ENCODE assay signal across 15 cellular contexts in the genomic region with DNA sequence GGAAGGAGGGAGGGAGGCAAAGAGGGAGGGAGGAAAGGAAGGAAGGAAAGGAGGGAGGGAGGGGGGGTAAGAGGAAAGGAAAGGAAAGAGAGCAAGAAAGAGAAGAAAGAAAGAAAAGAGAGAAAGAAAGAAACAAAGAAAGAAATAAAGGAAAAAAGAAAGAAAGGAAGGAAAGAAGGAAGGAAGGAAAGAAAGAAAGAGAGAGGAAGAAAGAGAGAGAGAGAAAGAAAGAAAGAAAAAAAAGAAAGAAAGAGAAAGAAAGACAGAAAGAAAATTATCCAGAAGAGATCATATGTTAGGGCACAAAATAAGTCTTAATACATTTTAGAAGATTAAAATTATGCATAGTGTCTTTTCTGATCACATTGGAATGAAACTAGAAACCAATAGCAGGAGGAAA. TPM values are rescaled to one million over a fixed set of nuclear protein-coding genes. Genes with fewer than 3 reads are reported as not detected.
DNase-seq lines count a peak whose midpoint lies in the region; ATAC-seq, FAIRE-seq and TF ChIP-seq lines count a peak whose summit lies in the region.
"Had no signal": no experiment of that assay in that cellular context is flagged by ENCODE, and none has a peak within 500 bp of the region (broad histone marks: within the 10 kb centered on the region; RNA-seq: fewer than 3 reads in every experiment).

No MANE protein-coding gene starts in this region.

- TF ChIP-seq CTCF in HEK293 (tag by site-specific recombination; IDR thresholded peaks at IDR 0.05), result no peak
- TF ChIP-seq CTCF in K562 (IDR thresholded peaks at IDR 0.05 in 2 of 3, conservative IDR thresholded peaks at IDR 0.05 in 1 of 3; ENCODE audit: insufficient read depth in 2 of 3, low read depth in 1 of 3, low read length in 3 of 3), result no peak
- TF ChIP-seq CTCF in endothelial cell (IDR thresholded peaks at IDR 0.05; ENCODE audit: unreplicated experiment), result no peak

- H3K36me3 ChIP-seq in HEK293 (ENCODE audit: control insufficient read depth in 2 of 2, insufficient read depth in 1 of 2, low read length in 2 of 2), result no peaks in the 10 kb centered on the region
- no peaks in the 10 kb centered on the region for H3K36me3 ChIP-seq in K562 (ENCODE audit: control insufficient read depth, insufficient read depth, low read length)
- no peaks in the 10 kb centered on the region for H3K36me3 ChIP-seq in effector memory CD4-positive, alpha-beta T cell (ENCODE audit: control insufficient read depth, insufficient read depth, low read length)
- H3K36me3 ChIP-seq: BLaER1 had no signal

- no peaks in the 10 kb centered on the region for H3K9me1 ChIP-seq in K562 (ENCODE audit: control insufficient read depth, insufficient read depth, low read length)

- no peaks in the 10 kb centered on the region; the same call in 1 of the 2 replicates for H3K4me1 ChIP-seq in HEK293 (ENCODE audit: control insufficient read depth, insufficient read depth, low read length)
- H3K4me1 ChIP-seq in K562 (replicated peaks in 1 of 2; ENCODE audit: control insufficient read depth in 2 of 2, insufficient read depth in 2 of 2, low read length in 2 of 2), result no peaks in the 10 kb centered on the region
- no peaks in the 10 kb centered on the region for H3K4me1 ChIP-seq in effector memory CD4-positive, alpha-beta T cell (ENCODE audit: control insufficient read depth, insufficient read depth, low read length, poor library complexity, severe bottlenecking)
- H3K4me1 ChIP-seq: BLaER1 had no signal

- no peaks in the 10 kb centered on the region for H3K9me3 Mint-ChIP-seq in endothelial cell (ENCODE audit: unreplicated experiment)
- no peaks in the 10 kb centered on the region for H3K9me3 Mint-ChIP-seq in natural killer cell treated with Interleukin-12 subunit alpha and Interleukin-12 subunit beta and Interleukin-15 and Interleukin-18, amount 100 ng/mL, for 72 hours
- H3K9me3 Mint-ChIP-seq: CD4-positive, alpha-beta T cell; GM23338 had no signal

- H3K36me3 Mint-ChIP-seq in endothelial cell (ENCODE audit: low read depth, unreplicated experiment), result no peaks in the 10 kb centered on the region
- H3K36me3 Mint-ChIP-seq in natural killer cell treated with Interleukin-12 subunit alpha and Interleukin-12 subunit beta and Interleukin-15 and Interleukin-18, amount 100 ng/mL, for 72 hours, result no peaks in the 10 kb centered on the region

- no peak overlapping the region for H3K4me3 Mint-ChIP-seq in endothelial cell (ENCODE audit: unreplicated experiment)
- H3K4me3 Mint-ChIP-seq in natural killer cell treated with Interleukin-12 subunit alpha and Interleukin-12 subunit beta and Interleukin-15 and Interleukin-18, amount 100 ng/mL, for 72 hours, result peak overlapping the region; percentile 30
- H3K4me3 Mint-ChIP-seq: CD4-positive, alpha-beta T cell; GM23338 had no signal

- H3K9me3 ChIP-seq in HEK293 (ENCODE audit: control insufficient read depth, insufficient read depth, low read depth, low read length) (no peaks in the 10 kb centered on the region), K562 (replicated peaks; ENCODE audit: control insufficient read depth, insufficient read depth, low read depth, low read length) (no peaks in the 10 kb centered on the region)
- no peaks in the 10 kb centered on the region for H3K9me3 ChIP-seq in effector memory CD4-positive, alpha-beta T cell (ENCODE audit: control insufficient read depth, low read length)
- H3K9me3 ChIP-seq: BLaER1 had no signal

- H3K4me1 Mint-ChIP-seq in endothelial cell (ENCODE audit: unreplicated experiment), result peaks cover 17% of the 10 kb centered on the region
- peaks cover 21 to 23% of the 10 kb centered on the region in 2 donors for H3K4me1 Mint-ChIP-seq in natural killer cell treated with Interleukin-12 subunit alpha and Interleukin-12 subunit beta and Interleukin-15 and Interleukin-18, amount 100 ng/mL, for 72 hours (ENCODE audit: low read depth in 2 of 2)
- H3K4me1 Mint-ChIP-seq: GM23338 had no signal

- TF ChIP-seq POLR2A in K562 (conservative IDR thresholded peaks at IDR 0.05), result no peak

- no peak for TF ChIP-seq RAD21 in K562 (CRISPR knock-in tag; conservative IDR thresholded peaks at IDR 0.05 in 1 of 2, IDR thresholded peaks at IDR 0.05 in 1 of 2)

- intact Hi-C loops in K562 (cut with micrococcal nuclease), result no loop called here

- no peak overlapping the region for H3K27ac ChIP-seq in HEK293 (ENCODE audit: extremely low read depth, low read depth, low read length)
- H3K27ac ChIP-seq in K562 (ENCODE audit: extremely low read depth, low read depth, low read length), result no peak overlapping the region
- no peak overlapping the region for H3K27ac ChIP-seq in effector memory CD4-positive, alpha-beta T cell (ENCODE audit: insufficient read depth, low read length, poor library complexity, severe bottlenecking)
- H3K27ac ChIP-seq: BLaER1 had no signal

- no TSS peak for BruUV-seq in K562 (replicated peaks; lab: Mats Ljungman, UMichigan)

- H2AFZ ChIP-seq in K562 (ENCODE audit: low read depth, low read length), result no peak overlapping the region
- H2AFZ ChIP-seq: GM23338 had no signal

- no peak overlapping the region for H3K9ac ChIP-seq in K562 (ENCODE audit: insufficient read depth in 1 of 2, low read depth in 2 of 2, low read length in 2 of 2)
- H3K9ac ChIP-seq: BLaER1 had no signal

- TF ChIP-seq EP300 in K562 (IDR thresholded peaks at IDR 0.05; ENCODE audit: low read length), result no peak

- H3K4me3 ChIP-seq in HEK293 (ENCODE audit: low read depth, low read length) (no peak overlapping the region), K562 (no peak overlapping the region)
- no peak overlapping the region for H3K4me3 ChIP-seq in effector memory CD4-positive, alpha-beta T cell (ENCODE audit: insufficient read depth, low read depth, low read length, poor library complexity, severe bottlenecking)
- H3K4me3 ChIP-seq: BLaER1, GM12878, GM23338 had no signal

- no peak for ATAC-seq in K562
- no peak for ATAC-seq in natural killer cell treated with Interleukin-12 subunit alpha and Interleukin-12 subunit beta and Interleukin-15 and Interleukin-18, amount 100 ng/mL, for 72 hours
- ATAC-seq: GM12878, GM23338 had no signal

- H3K27ac Mint-ChIP-seq in endothelial cell (ENCODE audit: unreplicated experiment), result peak overlapping the region; percentile 91
- peak overlapping the region; percentile 22 to 37 for H3K27ac Mint-ChIP-seq in natural killer cell treated with Interleukin-12 subunit alpha and Interleukin-12 subunit beta and Interleukin-15 and Interleukin-18, amount 100 ng/mL, for 72 hours
- H3K27ac Mint-ChIP-seq: CD4-positive, alpha-beta T cell; GM23338 had no signal

- no peak for FAIRE-seq in K562 (lab: Jason Lieb, UNC)
- FAIRE-seq: HTR-8/SVneo had no signal

- POLR2A ChIA-PET in HEK293 (lab: Yijun Ruan, JAX), result no interaction called here
- POLR2A ChIA-PET in K562 (lab: Yijun Ruan, JAX), result interaction anchor here (0.9 kb wide), 1 partner anchor 8 kb away, joined by 3 read pairs; no protein-coding TSS in a partner anchor

- no peaks in the 10 kb centered on the region; the same call in 1 of the 2 replicates for H4K20me1 ChIP-seq in K562 (replicated peaks; ENCODE audit: control insufficient read depth, insufficient read depth, low read length)
- H4K20me1 ChIP-seq: BLaER1 had no signal

- H3K27me3 ChIP-seq in K562 (ENCODE audit: control insufficient read depth in 2 of 2, insufficient read depth in 2 of 2, low read length in 2 of 2), result peaks cover 0 to 10% of the 10 kb centered on the region in 2 experiments; a peak in 3 of 5 replicates
- no peaks in the 10 kb centered on the region for H3K27me3 ChIP-seq in effector memory CD4-positive, alpha-beta T cell (replicated peaks; ENCODE audit: control insufficient read depth, insufficient read depth, low read length, poor library complexity, severe bottlenecking)
- H3K27me3 ChIP-seq: BLaER1 had no signal

- no peak for DNase-seq in K562 (ENCODE audit: extremely low read depth in 1 of 4, low spot score in 3 of 4)
- no peak for DNase-seq in endothelial cell (ENCODE audit: low spot score)
- DNase-seq in natural killer cell treated with Interleukin-12 subunit alpha and Interleukin-12 subunit beta and Interleukin-15 and Interleukin-18, amount 100 ng/mL, for 72 hours (ENCODE audit: low spot score), result no peak
- no peak for DNase-seq in effector memory CD4-positive, alpha-beta T cell
- no peak for DNase-seq in C1 segment of cervical spinal cord (lab: John Stamatoyannopoulos, UW)
- DNase-seq in RPMI8226, result no peak
- DNase-seq: AML-193; CD4-positive, alpha-beta T cell; DMS79; H7 had no signal

- in situ Hi-C loops in K562 (cut with MboI), result no loop called here

- H3K79me2 ChIP-seq in K562 (ENCODE audit: control insufficient read depth, insufficient read depth, low read length), result no peaks in the 10 kb centered on the region

- H3K27me3 Mint-ChIP-seq in endothelial cell (ENCODE audit: unreplicated experiment), result peaks cover 2% of the 10 kb centered on the region
- peaks cover 0 to 6% of the 10 kb centered on the region in 2 donors for H3K27me3 Mint-ChIP-seq in natural killer cell treated with Interleukin-12 subunit alpha and Interleukin-12 subunit beta and Interleukin-15 and Interleukin-18, amount 100 ng/mL, for 72 hours

- CTCF ChIA-PET in HEK293 (lab: Yijun Ruan, JAX), result interaction anchor here (0.9 kb wide), 1 partner anchor 232 kb away, joined by 3 read pairs; no protein-coding TSS in a partner anchor
- CTCF ChIA-PET in K562 (lab: Yijun Ruan, JAX; ENCODE audit: low intra/inter-chr PET ratio), result no interaction called here

- H3K4me2 ChIP-seq in K562 (ENCODE audit: insufficient read depth, low read length), result no peak overlapping the region
- H3K4me2 ChIP-seq: BLaER1, GM23338 had no signal

RNA-seq across cellular contexts. Expression of a gene that starts 24.3 kb away (rescaled TPM):
- total RNA-seq in K562 (2011; cell fraction: chromatin; rRNA removed; ENCODE audit: low replicate concordance), result 0.83 and 0.92 TPM in 2 replicates
- 0.33 and 0.53 TPM in 2 replicates for total RNA-seq in K562 (2011; cell fraction: nucleolus; rRNA removed)
- 0.73 and 1.1 TPM in 2 replicates for total RNA-seq in K562 (2011; cell fraction: nucleoplasm; rRNA removed)
- 0.45 and 0.49 TPM in 2 replicates for total RNA-seq in K562 (2014; rRNA removed)
- 0.44 and 0.45 TPM in 2 replicates for total RNA-seq in K562 (2014; rRNA removed; fragmentation: Illumina TruSeq; extraction: Trizol)
- total RNA-seq in K562 (2015; rRNA removed; fragmentation: Illumina TruSeq; extraction: Trizol), result 0.34 and 0.36 TPM in 2 replicates
- total RNA-seq in K562 (2021), result 1.00 and 1.1 TPM in 2 replicates
- polyA plus RNA-seq in K562 (2011; rRNA removed), result 0.26 and 0.54 TPM in 2 replicates
- polyA plus RNA-seq in K562 (2011; cell fraction: cytosol; rRNA removed), result 0.56 and 1.3 TPM in 2 replicates
- 0.87 and 1.6 TPM in 2 replicates for polyA plus RNA-seq in K562 (2011; cell fraction: nucleus; rRNA removed)
- 0.27 and 1.2 TPM in 2 replicates for polyA plus RNA-seq in K562 (2012)
- 0.51 and 0.58 TPM in 2 replicates for polyA plus RNA-seq in K562 (2014; fragmentation: Illumina TruSeq; extraction: Trizol)
- under 1 TPM; 0.08 to 0.15 TPM for polyA plus RNA-seq in K562 (2014; fragmentation: Nextera tagmentation; extraction: Ambion mirVana)
- polyA plus RNA-seq in K562 (2014; rRNA removed), result 0.42 and 0.74 TPM in 2 replicates
- polyA minus RNA-seq in K562 (2011; rRNA and poly(A)+ RNA removed), result 0.51 and 0.74 TPM in 2 replicates
- polyA minus RNA-seq in K562 (2011; cell fraction: cytosol; rRNA and poly(A)+ RNA removed), result 0.48 and 0.73 TPM in 2 replicates
- 0.22 and 0.27 TPM in 2 replicates for polyA minus RNA-seq in K562 (2011; cell fraction: nucleus; rRNA and poly(A)+ RNA removed)
- total RNA-seq in endothelial cell (ENCODE audit: unreplicated experiment), result 1.7 TPM
- under 1 TPM; 0.19 to 0.33 TPM for total RNA-seq in natural killer cell treated with Interleukin-12 subunit alpha and Interleukin-12 subunit beta and Interleukin-15 and Interleukin-18, amount 100 ng/mL, for 72 hours
